In the genomic region with DNA sequence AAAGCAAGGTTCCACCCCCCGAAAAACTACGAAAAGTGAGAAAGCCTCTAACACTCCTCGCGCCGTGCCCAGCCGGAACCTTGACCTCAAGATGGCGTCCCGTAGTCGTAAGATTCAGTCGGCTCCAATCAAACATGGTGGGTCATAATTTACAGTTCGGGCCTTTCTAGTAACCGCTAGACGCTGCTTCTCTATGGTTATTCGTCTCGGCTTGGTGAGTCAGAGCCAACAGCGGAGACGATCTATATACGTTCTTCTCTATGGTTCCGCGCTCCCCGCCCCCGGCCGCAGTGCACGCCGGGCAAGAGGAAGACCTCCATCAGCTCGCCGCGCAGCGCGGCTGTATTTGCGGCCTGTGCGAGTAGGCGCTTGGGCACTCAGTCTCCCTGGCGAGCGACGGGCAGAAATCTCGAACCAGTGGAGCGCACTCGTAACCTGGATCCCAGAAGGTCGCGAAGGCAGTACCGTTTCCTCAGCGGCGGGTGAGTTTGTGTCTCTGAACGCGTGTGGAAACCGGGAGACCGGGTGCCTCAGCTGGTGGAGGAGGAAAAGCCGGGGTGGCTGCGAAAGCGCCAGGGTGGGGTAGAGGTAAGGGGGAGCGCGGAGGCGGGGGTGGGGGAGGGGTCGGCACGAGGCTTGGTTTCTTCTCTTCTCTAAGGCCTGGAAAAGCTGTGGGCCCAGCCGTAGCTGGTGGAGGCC, we compare ENCODE assay signal across 8 cellular contexts. TPM values are rescaled to one million over a fixed set of nuclear protein-coding genes. Genes with fewer than 3 reads are reported as not detected.
DNase-seq lines count a peak whose midpoint lies in the region; ATAC-seq and TF ChIP-seq lines count a peak whose summit lies in the region.

A gene (plus strand): TSS at position 311 of the 699 bp plus-strand sequence. CDS start 13,108 bp downstream, outside the sequence.

- H3K9me3 Mint-ChIP-seq in activated CD4-positive, alpha-beta T cell treated with anti-CD3 and anti-CD28 coated beads for 36 hours (ENCODE audit: low read depth): no peaks in the 10 kb centered on the region

- intact Hi-C loops in activated CD4-positive, alpha-beta T cell treated with anti-CD3 and anti-CD28 coated beads for 36 hours (cut with DNase I, micrococcal nuclease): loop anchor here (1.0 to 10.0 kb wide), 13 partner anchors 31 to 1706 kb away; a partner anchor contains a TSS

- no peak within 1 kb of the TSS for H3K4me3 Mint-ChIP-seq in activated CD4-positive, alpha-beta T cell treated with anti-CD3 and anti-CD28 coated beads for 36 hours

- DNase-seq in NCI-H524 (lab: John Stamatoyannopoulos, UW): peak; percentile 99 to 100
- peak; percentile 97 for DNase-seq in activated CD4-positive, alpha-beta T cell treated with anti-CD3 and anti-CD28 coated beads for 36 hours
- peak; percentile 94 for DNase-seq in kidney epithelial cell (ENCODE audit: low read depth)
- DNase-seq in stimulated activated CD4-positive, alpha-beta T cell treated with anti-CD3 and anti-CD28 coated beads, Interleukin-15, amount 100 ng/mL, for 48 hours (ENCODE audit: low read depth in 2 of 2): peak; percentile 92 to 94

- H3K27ac Mint-ChIP-seq in activated CD4-positive, alpha-beta T cell treated with anti-CD3 and anti-CD28 coated beads for 36 hours: no peak within 1 kb of the TSS

- H3K9me3 ChIP-seq in BLaER1: no peaks in the 10 kb centered on the region

- CTCF ChIA-PET in activated CD4-positive, alpha-beta T cell treated with anti-CD3 and anti-CD28 coated beads for 36 hours (lab: Charles Lee): interaction anchor here (0.7 to 1.0 kb wide), 3 partner anchors 33 to 511 kb away, joined by 4 to 6 read pairs (median 4); a partner anchor contains a TSS

- H3K27ac ChIP-seq in BLaER1 (peak within 1 kb of the TSS; percentile 95), cingulate gyrus (ENCODE audit: low read depth, low read length) (peak within 1 kb of the TSS; percentile 96)

- H3K36me3 ChIP-seq in BLaER1 (peaks cover 30% of the 10 kb centered on the region), kidney epithelial cell (ENCODE audit: control insufficient read depth, insufficient read depth, low read length) (no peaks in the 10 kb centered on the region)

- H3K9ac ChIP-seq in BLaER1: peak within 1 kb of the TSS; percentile 99

- peaks cover 31% of the 10 kb centered on the region for H3K4me1 ChIP-seq in BLaER1

- H3K4me1 Mint-ChIP-seq in activated CD4-positive, alpha-beta T cell treated with anti-CD3 and anti-CD28 coated beads for 36 hours: peaks cover 31% of the 10 kb centered on the region

- H3K27me3 Mint-ChIP-seq in activated CD4-positive, alpha-beta T cell treated with anti-CD3 and anti-CD28 coated beads for 36 hours: no peaks in the 10 kb centered on the region

- H3K27me3 ChIP-seq in BLaER1 (no peaks in the 10 kb centered on the region), kidney epithelial cell (ENCODE audit: control insufficient read depth, insufficient read depth, low read length) (no peaks in the 10 kb centered on the region)

- ATAC-seq in GM19324 (IDR thresholded peaks at IDR 0.05; ENCODE audit: low FRiP score, unreplicated experiment) (peak; percentile 97), HG03460 (IDR thresholded peaks at IDR 0.05; ENCODE audit: unreplicated experiment) (peak; percentile 92)
- peak; percentile 95 for ATAC-seq in activated CD4-positive, alpha-beta T cell treated with anti-CD3 and anti-CD28 coated beads for 36 hours

- TF ChIP-seq CTCF in kidney epithelial cell (IDR thresholded peaks at IDR 0.05; ENCODE audit: insufficient read depth, low read length, poor library complexity, severe bottlenecking): no peak

- peaks cover 25% of the 10 kb centered on the region for H3K36me3 Mint-ChIP-seq in activated CD4-positive, alpha-beta T cell treated with anti-CD3 and anti-CD28 coated beads for 36 hours (ENCODE audit: low read depth)

- POLR2A ChIA-PET in activated CD4-positive, alpha-beta T cell treated with anti-CD3 and anti-CD28 coated beads for 36 hours (lab: Charles Lee): interaction anchor here (0.5 to 2.3 kb wide), 8 partner anchors 9 to 132 kb away, joined by 3 to 24 read pairs (median 6); a partner anchor contains a TSS

- H4K20me1 ChIP-seq in BLaER1: peaks cover 46% of the 10 kb centered on the region

- peak within 1 kb of the TSS; percentile 88 for H3K4me2 ChIP-seq in BLaER1

- H3K4me3 ChIP-seq in BLaER1 (peak within 1 kb of the TSS; percentile 98), kidney epithelial cell (ENCODE audit: low read depth, low read length) (peak within 1 kb of the TSS; percentile 98)

RNA-seq across cellular contexts. Expression of the gene that starts here (rescaled TPM):
- total RNA-seq in activated CD4-positive, alpha-beta T cell treated with anti-CD3 and anti-CD28 coated beads for 36 hours: 100 to 1,000 TPM in 1 of 2 experiments, 10 to 100 TPM in 1; 95.6 to 115 TPM
- 28.2 and 30.8 TPM in 2 replicates for total RNA-seq in kidney epithelial cell

Comparison
In these comparisons a context has a peak if more than half of its experiments do, and no peak if none do; other contexts are left out.
1. Peak in every context shown above with its lines: DNase-seq, ATAC-seq, H3K4me3 ChIP-seq and H3K27ac ChIP-seq.